ENCODE assay signal across 1 cellular context in the genomic region with DNA sequence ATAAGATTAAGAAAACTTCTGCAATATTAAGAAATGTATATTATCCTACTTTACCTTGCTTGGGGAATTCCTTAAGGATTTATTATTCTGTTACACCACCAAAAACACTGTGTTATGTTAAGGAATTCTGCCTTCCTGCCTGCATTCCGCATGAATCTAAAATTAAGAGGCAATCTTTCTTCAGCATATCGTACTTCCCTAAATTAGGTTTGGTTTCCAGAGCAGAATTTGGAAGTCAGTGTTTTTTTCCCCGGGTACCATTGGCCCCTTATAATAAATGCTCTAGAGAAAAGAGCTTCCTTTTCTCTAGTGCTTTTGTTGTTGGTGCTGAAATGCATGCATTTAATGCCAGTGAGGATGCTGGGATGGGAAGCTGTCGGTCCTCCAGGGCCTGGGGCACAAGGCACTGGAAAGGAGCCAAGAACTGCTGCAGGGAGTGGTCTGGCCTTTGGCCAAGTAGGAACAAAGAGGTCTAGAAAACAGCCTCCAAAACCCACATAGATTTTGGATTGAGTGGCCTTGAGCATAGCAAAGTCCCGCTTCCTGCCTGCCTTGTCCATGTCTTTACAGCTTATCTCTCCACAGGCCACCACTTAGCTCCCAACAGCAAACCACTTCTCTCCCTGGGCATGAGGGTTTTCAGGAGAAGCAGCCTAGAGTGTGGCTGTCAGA.
TF ChIP-seq lines count a peak whose summit lies in the region.

No MANE protein-coding gene starts in this region.

TF ChIP-seq in K562, 482 proteins besides CTCF, POLR2A, EP300 and RAD21 (continued from another document and continues in another):
- TF ChIP-seq NR1H2 (CRISPR knock-in tag; IDR thresholded peaks at IDR 0.05) (no peak), BHLHE40 (IDR thresholded peaks at IDR 0.05; ENCODE audit: low read length) (no peak), POLR2B (IDR thresholded peaks at IDR 0.05; ENCODE audit: low read depth, partially characterized antibody) (no peak), ZNF197 (CRISPR knock-in tag; IDR thresholded peaks at IDR 0.05; ENCODE audit: low read depth) (0 out of 2 replicates have a peak, but pooled peaks have one; percentile 51), ETV1 (tag; conservative IDR thresholded peaks at IDR 0.05; ENCODE audit: low read depth) (no peak), TAF9B (IDR thresholded peaks at IDR 0.05; ENCODE audit: partially characterized antibody) (no peak), ARNT (IDR thresholded peaks at IDR 0.05) (peak in 1 of 2 experiments; percentile 100; a peak in 2 of 4 replicates), HNRNPK (IDR thresholded peaks at IDR 0.05; ENCODE audit: low read depth, low read length, poor library complexity, severe bottlenecking) (no peak), NR4A1 (CRISPR knock-in tag; IDR thresholded peaks at IDR 0.05) (no peak), NR4A1 (tag; IDR thresholded peaks at IDR 0.05) (no peak), RBBP5 (IDR thresholded peaks at IDR 0.05; ENCODE audit: borderline replicate concordance, insufficient read depth, low read length, poor library complexity, severe bottlenecking) (no peak), MAZ (CRISPR knock-in tag; conservative IDR thresholded peaks at IDR 0.05 in 1 of 2, IDR thresholded peaks at IDR 0.05 in 1 of 2) (no peak), FOXA1 (IDR thresholded peaks at IDR 0.05; ENCODE audit: borderline replicate concordance) (no peak), MEF2A (IDR thresholded peaks at IDR 0.05; ENCODE audit: control insufficient read depth, low read depth, low read length) (no peak), CTBP1 (IDR thresholded peaks at IDR 0.05; ENCODE audit: borderline replicate concordance) (peak; percentile 38; the same call in 1 of the 2 replicates), JUND (IDR thresholded peaks at IDR 0.05; ENCODE audit: borderline replicate concordance, low read depth, low read length) (peak; percentile 12; the same call in 1 of the 2 replicates), JUND (tag; IDR thresholded peaks at IDR 0.05; ENCODE audit: borderline replicate concordance, low read depth, low read length) (no peak), CBFA2T3 (IDR thresholded peaks at IDR 0.05) (0 out of 2 replicates have a peak, but pooled peaks have one; percentile 36), CTCFL (IDR thresholded peaks at IDR 0.05; ENCODE audit: borderline replicate concordance, insufficient read depth, low read depth, low read length, poor library complexity, severe bottlenecking) (no peak), ESRRB (CRISPR knock-in tag; IDR thresholded peaks at IDR 0.05; ENCODE audit: borderline replicate concordance) (no peak), PTBP1 (IDR thresholded peaks at IDR 0.05; ENCODE audit: low read depth, low read length) (no peak), SAP30 (IDR thresholded peaks at IDR 0.05; ENCODE audit: borderline replicate concordance, insufficient read depth, low read depth, low read length, poor library complexity, severe bottlenecking) (no peak), SOX6 (IDR thresholded peaks at IDR 0.05) (peak; percentile 71; the same call in 1 of the 2 replicates), BRCA1 (IDR thresholded peaks at IDR 0.05) (no peak), BRCA1 (CRISPR knock-in tag; IDR thresholded peaks at IDR 0.05) (no peak), TRIM28 (IDR thresholded peaks at IDR 0.05) (no peak), AFF1 (IDR thresholded peaks at IDR 0.05; ENCODE audit: low read depth in 1 of 2, partially characterized antibody in 2 of 2) (no peak), EWSR1 (IDR thresholded peaks at IDR 0.05; ENCODE audit: borderline replicate concordance, low read depth, partially characterized antibody) (no peak), BRD4 (IDR thresholded peaks at IDR 0.05) (no peak), OTX1 (CRISPR knock-in tag; IDR thresholded peaks at IDR 0.05) (no peak), NRF1 (conservative IDR thresholded peaks at IDR 0.05 in 1 of 2, IDR thresholded peaks at IDR 0.05 in 1 of 2) (peak in 1 of 2 experiments; percentile 20; a peak in 1 of 4 replicates), DACH1 (IDR thresholded peaks at IDR 0.05; ENCODE audit: partially characterized antibody) (no peak), ZBTB26 (CRISPR knock-in tag; IDR thresholded peaks at IDR 0.05) (no peak), HDGF (IDR thresholded peaks at IDR 0.05) (no peak), ZBTB34 (CRISPR knock-in tag; IDR thresholded peaks at IDR 0.05) (no peak), PHB2 (IDR thresholded peaks at IDR 0.05; ENCODE audit: low read depth) (no peak), U2AF1 (optimal IDR thresholded peaks at IDR 0.05; ENCODE audit: low read depth, low read length) (no peak), LCOR (CRISPR knock-in tag; IDR thresholded peaks at IDR 0.05) (no peak), RBM39 (optimal IDR thresholded peaks at IDR 0.05; ENCODE audit: low read depth, low read length) (no peak), MCM7 (IDR thresholded peaks at IDR 0.05) (no peak), ZNF584 (CRISPR knock-in tag; IDR thresholded peaks at IDR 0.05; ENCODE audit: low read depth) (no peak), MBD1 (CRISPR knock-in tag; IDR thresholded peaks at IDR 0.05) (no peak)
- TF ChIP-seq, protein P1, sequence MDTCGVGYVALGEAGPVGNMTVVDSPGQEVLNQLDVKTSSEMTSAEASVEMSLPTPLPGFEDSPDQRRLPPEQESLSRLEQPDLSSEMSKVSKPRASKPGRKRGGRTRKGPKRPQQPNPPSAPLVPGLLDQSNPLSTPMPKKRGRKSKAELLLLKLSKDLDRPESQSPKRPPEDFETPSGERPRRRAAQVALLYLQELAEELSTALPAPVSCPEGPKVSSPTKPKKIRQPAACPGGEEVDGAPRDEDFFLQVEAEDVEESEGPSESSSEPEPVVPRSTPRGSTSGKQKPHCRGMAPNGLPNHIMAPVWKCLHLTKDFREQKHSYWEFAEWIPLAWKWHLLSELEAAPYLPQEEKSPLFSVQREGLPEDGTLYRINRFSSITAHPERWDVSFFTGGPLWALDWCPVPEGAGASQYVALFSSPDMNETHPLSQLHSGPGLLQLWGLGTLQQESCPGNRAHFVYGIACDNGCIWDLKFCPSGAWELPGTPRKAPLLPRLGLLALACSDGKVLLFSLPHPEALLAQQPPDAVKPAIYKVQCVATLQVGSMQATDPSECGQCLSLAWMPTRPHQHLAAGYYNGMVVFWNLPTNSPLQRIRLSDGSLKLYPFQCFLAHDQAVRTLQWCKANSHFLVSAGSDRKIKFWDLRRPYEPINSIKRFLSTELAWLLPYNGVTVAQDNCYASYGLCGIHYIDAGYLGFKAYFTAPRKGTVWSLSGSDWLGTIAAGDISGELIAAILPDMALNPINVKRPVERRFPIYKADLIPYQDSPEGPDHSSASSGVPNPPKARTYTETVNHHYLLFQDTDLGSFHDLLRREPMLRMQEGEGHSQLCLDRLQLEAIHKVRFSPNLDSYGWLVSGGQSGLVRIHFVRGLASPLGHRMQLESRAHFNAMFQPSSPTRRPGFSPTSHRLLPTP (IDR thresholded peaks at IDR 0.05; ENCODE audit: borderline replicate concordance, extremely low read depth, insufficient read length), result no peak
- TF ChIP-seq, protein P2, sequence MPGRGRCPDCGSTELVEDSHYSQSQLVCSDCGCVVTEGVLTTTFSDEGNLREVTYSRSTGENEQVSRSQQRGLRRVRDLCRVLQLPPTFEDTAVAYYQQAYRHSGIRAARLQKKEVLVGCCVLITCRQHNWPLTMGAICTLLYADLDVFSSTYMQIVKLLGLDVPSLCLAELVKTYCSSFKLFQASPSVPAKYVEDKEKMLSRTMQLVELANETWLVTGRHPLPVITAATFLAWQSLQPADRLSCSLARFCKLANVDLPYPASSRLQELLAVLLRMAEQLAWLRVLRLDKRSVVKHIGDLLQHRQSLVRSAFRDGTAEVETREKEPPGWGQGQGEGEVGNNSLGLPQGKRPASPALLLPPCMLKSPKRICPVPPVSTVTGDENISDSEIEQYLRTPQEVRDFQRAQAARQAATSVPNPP (IDR thresholded peaks at IDR 0.05; ENCODE audit: borderline replicate concordance, insufficient read depth, insufficient read length), result no peak
- TF ChIP-seq, protein P3, sequence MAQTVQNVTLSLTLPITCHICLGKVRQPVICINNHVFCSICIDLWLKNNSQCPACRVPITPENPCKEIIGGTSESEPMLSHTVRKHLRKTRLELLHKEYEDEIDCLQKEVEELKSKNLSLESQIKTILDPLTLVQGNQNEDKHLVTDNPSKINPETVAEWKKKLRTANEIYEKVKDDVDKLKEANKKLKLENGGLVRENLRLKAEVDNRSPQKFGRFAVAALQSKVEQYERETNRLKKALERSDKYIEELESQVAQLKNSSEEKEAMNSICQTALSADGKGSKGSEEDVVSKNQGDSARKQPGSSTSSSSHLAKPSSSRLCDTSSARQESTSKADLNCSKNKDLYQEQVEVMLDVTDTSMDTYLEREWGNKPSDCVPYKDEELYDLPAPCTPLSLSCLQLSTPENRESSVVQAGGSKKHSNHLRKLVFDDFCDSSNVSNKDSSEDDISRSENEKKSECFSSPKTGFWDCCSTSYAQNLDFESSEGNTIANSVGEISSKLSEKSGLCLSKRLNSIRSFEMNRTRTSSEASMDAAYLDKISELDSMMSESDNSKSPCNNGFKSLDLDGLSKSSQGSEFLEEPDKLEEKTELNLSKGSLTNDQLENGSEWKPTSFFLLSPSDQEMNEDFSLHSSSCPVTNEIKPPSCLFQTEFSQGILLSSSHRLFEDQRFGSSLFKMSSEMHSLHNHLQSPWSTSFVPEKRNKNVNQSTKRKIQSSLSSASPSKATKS (CRISPR knock-in tag; IDR thresholded peaks at IDR 0.05), result no peak
